In genomic region chr21:23111070-23111605, GRCh38 we compare ENCODE assay signal across 1 cellular context.
TF ChIP-seq lines count a peak whose summit lies in the region.

No MANE protein-coding gene starts in this region.

TF ChIP-seq in H1, 55 proteins besides CTCF, POLR2A, EP300 and RAD21 (continued from another document):
- TF ChIP-seq E2F6 (IDR thresholded peaks at IDR 0.05) (no peak), JUND (IDR thresholded peaks at IDR 0.05; ENCODE audit: low read length) (no peak)
